8 cellular contexts compared by ENCODE assay signal in genomic region chr17:4304417-4305027, GRCh38. TPM values are rescaled to one million over a fixed set of nuclear protein-coding genes. Genes with fewer than 3 reads are reported as not detected.
A peak's percentile ranks its signal among the peaks of the same experiment; 100 is the strongest.
DNase-seq lines count a peak whose midpoint lies in the region; ATAC-seq and TF ChIP-seq lines count a peak whose summit lies in the region.

No MANE protein-coding gene starts in this region.

- peak; percentile 1 for DNase-seq in NCI-H1092 treated with DMSO at 0.1 percent for 48 hours (lab: John Stamatoyannopoulos, UW)
- DNase-seq in NCI-H1092 (lab: John Stamatoyannopoulos, UW) = no peak
- peak; percentile 0 for DNase-seq in NCI-H1417 treated with DMSO at 0.1 percent for 48 hours (lab: John Stamatoyannopoulos, UW)
- DNase-seq in WTC11 (ENCODE audit: low spot score) = peak; percentile 33
- DNase-seq in dermis blood vessel endothelial cell = peak; percentile 76
- DNase-seq in medulla oblongata (ENCODE audit: extremely low spot score) = peak; percentile 76
- DNase-seq in stimulated activated effector memory CD8-positive, alpha-beta T cell treated with anti-CD3 and anti-CD28 coated beads, Interleukin-12 subunit alpha, Interleukin-12 subunit beta, amount 100 ng/mL, for 72 hours (ENCODE audit: low spot score in 2 of 2) = peak; percentile 40 to 67

- peak; percentile 65; the same call in 1 of the 2 replicates for TF ChIP-seq CTCF in WTC11 (IDR thresholded peaks at IDR 0.05)

- peaks cover 38% of the 10 kb centered on the region for H3K4me1 Mint-ChIP-seq in WTC11
- peaks cover 27% of the 10 kb centered on the region for H3K4me1 Mint-ChIP-seq in stimulated activated effector memory CD8-positive, alpha-beta T cell treated with anti-CD3 and anti-CD28 coated beads, Interleukin-12 subunit alpha, Interleukin-12 subunit beta, amount 100 ng/mL, for 72 hours

- H3K9me3 Mint-ChIP-seq in WTC11 = no peaks in the 10 kb centered on the region
- no peaks in the 10 kb centered on the region for H3K9me3 Mint-ChIP-seq in stimulated activated effector memory CD8-positive, alpha-beta T cell treated with anti-CD3 and anti-CD28 coated beads, Interleukin-12 subunit alpha, Interleukin-12 subunit beta, amount 100 ng/mL, for 72 hours

- CTCF ChIA-PET in WTC11 (lab: Charles Lee) = interaction anchor here (0.6 to 2.0 kb wide), 28 partner anchors 10 to 976 kb away, joined by 3 to 8 read pairs (median 4); no protein-coding TSS in a partner anchor

- ATAC-seq in WTC11 (0 out of 2 replicates have a peak, but pooled peaks have one; percentile 21), GM18861 (IDR thresholded peaks at IDR 0.05; ENCODE audit: unreplicated experiment) (no peak)
- ATAC-seq in stimulated activated effector memory CD8-positive, alpha-beta T cell treated with anti-CD3 and anti-CD28 coated beads, Interleukin-12 subunit alpha, Interleukin-12 subunit beta, amount 100 ng/mL, for 72 hours = peak; percentile 89

- H3K36me3 Mint-ChIP-seq in WTC11 = peaks cover 43% of the 10 kb centered on the region
- H3K36me3 Mint-ChIP-seq in stimulated activated effector memory CD8-positive, alpha-beta T cell treated with anti-CD3 and anti-CD28 coated beads, Interleukin-12 subunit alpha, Interleukin-12 subunit beta, amount 100 ng/mL, for 72 hours = peaks cover 65% of the 10 kb centered on the region

- POLR2A ChIA-PET in WTC11 (lab: Charles Lee) = interaction anchor here (0.7 kb wide), 1 partner anchor 89 kb away, joined by 3 read pairs; no protein-coding TSS in a partner anchor

- no peak overlapping the region for H3K4me3 Mint-ChIP-seq in WTC11
- H3K4me3 Mint-ChIP-seq in stimulated activated effector memory CD8-positive, alpha-beta T cell treated with anti-CD3 and anti-CD28 coated beads, Interleukin-12 subunit alpha, Interleukin-12 subunit beta, amount 100 ng/mL, for 72 hours = no peak overlapping the region

- no peaks in the 10 kb centered on the region for H3K27me3 Mint-ChIP-seq in WTC11 (ENCODE audit: low read depth)

- no peak overlapping the region for H3K27ac Mint-ChIP-seq in WTC11
- H3K27ac Mint-ChIP-seq in stimulated activated effector memory CD8-positive, alpha-beta T cell treated with anti-CD3 and anti-CD28 coated beads, Interleukin-12 subunit alpha, Interleukin-12 subunit beta, amount 100 ng/mL, for 72 hours = no peak overlapping the region

TF ChIP-seq in WTC11, 78 proteins besides CTCF, POLR2A, EP300 and RAD21:
- TF ChIP-seq OVOL2 (CRISPR knock-in tag; IDR thresholded peaks at IDR 0.05; ENCODE audit: borderline replicate concordance) (no peak), ETV6 (CRISPR knock-in tag; IDR thresholded peaks at IDR 0.05) (no peak), SP1 (CRISPR knock-in tag; conservative IDR thresholded peaks at IDR 0.05) (no peak), ATF3 (CRISPR knock-in tag; conservative IDR thresholded peaks at IDR 0.05) (no peak), E2F5 (CRISPR knock-in tag; IDR thresholded peaks at IDR 0.05) (no peak), TP53 (CRISPR knock-in tag; IDR thresholded peaks at IDR 0.05) (no peak), ZNF416 (CRISPR knock-in tag; IDR thresholded peaks at IDR 0.05) (no peak), NR3C1 (CRISPR knock-in tag; conservative IDR thresholded peaks at IDR 0.05; ENCODE audit: low read depth) (no peak), USF1 (CRISPR knock-in tag; IDR thresholded peaks at IDR 0.05) (no peak), ZNF425 (CRISPR knock-in tag; conservative IDR thresholded peaks at IDR 0.05) (no peak), SMAD3 (CRISPR knock-in tag; IDR thresholded peaks at IDR 0.05; ENCODE audit: borderline replicate concordance) (no peak), ATF1 (CRISPR knock-in tag; IDR thresholded peaks at IDR 0.05) (no peak), GTF2I (CRISPR knock-in tag; conservative IDR thresholded peaks at IDR 0.05) (no peak), PRRX2 (CRISPR knock-in tag; IDR thresholded peaks at IDR 0.05) (no peak)

RNA-seq across cellular contexts. Expression of gene ANKFY1, which starts 40.7 kb away (rescaled TPM):
- total RNA-seq in WTC11 (2021) = 44.8 to 46.8 TPM (median 45.3 TPM) in 3 replicates
- total RNA-seq in dermis blood vessel endothelial cell = 41.4 and 56.1 TPM in 2 replicates
